Comparison of ENCODE assay signal across 8 cellular contexts in the genomic region with DNA sequence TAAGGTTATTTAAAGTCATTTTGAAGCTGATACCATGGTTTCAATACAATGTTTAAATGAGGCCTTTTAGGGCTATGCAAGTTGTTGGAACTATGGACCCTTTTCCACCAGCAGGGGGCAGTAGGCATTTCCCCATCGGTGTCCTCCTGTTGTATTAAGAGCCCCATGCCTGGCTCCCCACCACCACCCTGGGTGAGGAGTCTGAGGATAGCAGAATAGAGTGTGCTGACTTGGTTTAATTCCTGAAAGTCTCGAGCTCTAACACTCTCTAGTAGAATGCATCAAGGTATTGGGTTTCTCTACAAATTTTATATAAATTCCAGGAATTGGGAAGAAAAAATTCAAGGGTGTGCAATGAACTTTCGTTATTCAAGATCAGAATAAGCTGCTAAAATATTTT.
DNase-seq lines count a peak whose midpoint lies in the region; ATAC-seq and TF ChIP-seq lines count a peak whose summit lies in the region.

No MANE protein-coding gene starts in this region.

- H3K4me1 Mint-ChIP-seq in type B pancreatic cell (ENCODE audit: unreplicated experiment), result peaks cover 33% of the 10 kb centered on the region

- no peak overlapping the region for H3K4me3 ChIP-seq in neutrophil (ENCODE audit: low read depth in 1 of 2, low read length in 1 of 2)

- no peaks in the 10 kb centered on the region for H3K27me3 ChIP-seq in neutrophil

- no peaks in the 10 kb centered on the region for H3K27me3 Mint-ChIP-seq in type B pancreatic cell

- TF ChIP-seq CTCF in AG09319 (IDR thresholded peaks at IDR 0.05; ENCODE audit: low read depth, low read length) (peak; percentile 41), neutrophil (IDR thresholded peaks at IDR 0.05) (peak; percentile 63), type B pancreatic cell (conservative IDR thresholded peaks at IDR 0.05) (peak; percentile 77)

- H3K9me3 Mint-ChIP-seq in type B pancreatic cell, result peaks cover 3% of the 10 kb centered on the region

- peaks cover 4 to 6% of the 10 kb centered on the region in 2 experiments for H3K4me1 ChIP-seq in neutrophil (ENCODE audit: control insufficient read depth in 1 of 2, insufficient read depth in 1 of 2, low read depth in 1 of 2, low read length in 1 of 2)

- H3K36me3 ChIP-seq in neutrophil, result no peaks in the 10 kb centered on the region

- H3K36me3 Mint-ChIP-seq in type B pancreatic cell, result peaks cover 4% of the 10 kb centered on the region

- H3K9me3 ChIP-seq in neutrophil, result no peaks in the 10 kb centered on the region

- ATAC-seq in GM18511 (IDR thresholded peaks at IDR 0.05; ENCODE audit: unreplicated experiment), result peak; percentile 96
- ATAC-seq in HG02943 (IDR thresholded peaks at IDR 0.05; ENCODE audit: low read depth, unreplicated experiment), result peak; percentile 75

- no peak overlapping the region for H3K4me3 Mint-ChIP-seq in type B pancreatic cell

- no peak for DNase-seq in AG09319 (ENCODE audit: extremely low read depth, low read depth)
- peak; percentile 74 for DNase-seq in NCI-H69 (lab: John Stamatoyannopoulos, UW)
- DNase-seq in activated T-cell treated with anti-CD3 and anti-CD28 coated beads for 1 hour (ENCODE audit: low read depth), result peak; percentile 47
- DNase-seq in fibroblast of peridontal ligament (ENCODE audit: extremely low read depth), result peak; percentile 56
- DNase-seq in type B pancreatic cell (ENCODE audit: extremely low spot score, unreplicated experiment), result no peak

- H3K27ac Mint-ChIP-seq in type B pancreatic cell, result no peak overlapping the region

- no peak overlapping the region for H3K27ac ChIP-seq in neutrophil

Comparison
In these comparisons a context has a peak if more than half of its experiments do, and no peak if none do; other contexts are left out.
1. DNase-seq: peak in NCI-H69 (single experiment), activated T-cell treated with anti-CD3 and anti-CD28 coated beads for 1 hour (single experiment) and fibroblast of peridontal ligament (single experiment); none in AG09319 (single experiment) and type B pancreatic cell (single experiment).
2. Peak in every context shown above with its lines, with median percentiles within 50 percentile points of each other: CTCF ChIP-seq.